Comparison of ENCODE assay signal across 17 cellular contexts in the genomic region with DNA sequence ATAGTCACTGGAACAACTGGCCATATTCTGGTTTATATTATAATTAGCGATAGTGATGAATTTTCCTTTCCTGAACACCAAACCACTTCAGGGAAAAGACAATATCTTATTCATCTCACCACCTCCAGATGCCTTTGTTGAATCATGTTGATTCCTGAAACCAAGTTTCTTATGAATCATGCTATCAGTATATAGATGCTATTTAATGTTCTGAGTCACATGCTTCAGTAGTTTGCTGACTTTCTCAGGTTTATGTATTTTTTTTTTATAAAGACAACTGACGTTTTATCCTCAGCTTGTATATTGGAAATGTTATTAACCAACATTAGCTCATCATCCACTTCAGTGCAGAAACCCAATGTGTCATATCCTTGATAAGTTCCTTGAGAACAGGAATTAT.
DNase-seq lines count a peak whose midpoint lies in the region; ATAC-seq, FAIRE-seq and TF ChIP-seq lines count a peak whose summit lies in the region.
"Had no signal": no experiment of that assay in that cellular context is flagged by ENCODE, and none has a peak within 500 bp of the region (broad histone marks: within the 10 kb centered on the region; RNA-seq: fewer than 3 reads in every experiment).

No MANE protein-coding gene starts in this region.

- ATAC-seq in SK-N-SH treated with all-trans-retinoic acid at 6 μM for 48 hours (peak; percentile 51; the same call in 2 of the 3 replicates), foreskin keratinocyte (peak; percentile 99)
- ATAC-seq: CD8-positive, alpha-beta T cell had no signal

- DNase-seq in M059J (ENCODE audit: low read depth) (peak; percentile 8), foreskin keratinocyte (peak; percentile 85 to 94), urothelium cell line (ENCODE audit: low spot score) (peak; percentile 5), T-helper 9 cell (no peak), NCI-H1436 treated with DMSO at 0.1 percent for 48 hours (lab: John Stamatoyannopoulos, UW) (no peak)
- no peak for DNase-seq in activated naive CD4-positive, alpha-beta T cell treated with anti-CD3 and anti-CD28 coated beads, Interleukin-2, amount 50 U/mL, for 16 hours
- DNase-seq: CD8-positive, alpha-beta T cell; NCI-H146; NCI-H2107; NCI-H345; NCI-H526 treated with DMSO at 0.1 percent for 48 hours; NK-92 treated with Interleukin-12 subunit alpha and Interleukin-12 subunit beta, amount 100 ng/mL, for 24 hours; PC-9; SHP77 had no signal

- no peak for FAIRE-seq in urothelium cell line (lab: Jason Lieb, UNC)
- FAIRE-seq: HTR-8/SVneo had no signal

- no peak for TF ChIP-seq CTCF in foreskin keratinocyte (conservative IDR thresholded peaks at IDR 0.05)

- H3K27me3 ChIP-seq in foreskin keratinocyte: no peaks in the 10 kb centered on the region

- peaks cover 14% of the 10 kb centered on the region for H3K4me1 ChIP-seq in foreskin keratinocyte
- H3K4me1 ChIP-seq: HAP-1 had no signal

- peak overlapping the region; percentile 64 for H3K27ac ChIP-seq in foreskin keratinocyte
- H3K27ac ChIP-seq: PC-9 had no signal

TF ChIP-seq in SK-N-SH treated with all-trans-retinoic acid at 6 μM for 48 hours, 23 proteins besides CTCF, POLR2A, EP300 and RAD21:
- TF ChIP-seq TCF4 (CRISPR knock-in tag; IDR thresholded peaks at IDR 0.05; ENCODE audit: borderline replicate concordance) (0 out of 2 replicates have a peak, but pooled peaks have one; percentile 16), ISL1 (CRISPR knock-in tag; IDR thresholded peaks at IDR 0.05) (peak; percentile 36; the same call in 1 of the 2 replicates)
- TF ChIP-seq, protein P1, sequence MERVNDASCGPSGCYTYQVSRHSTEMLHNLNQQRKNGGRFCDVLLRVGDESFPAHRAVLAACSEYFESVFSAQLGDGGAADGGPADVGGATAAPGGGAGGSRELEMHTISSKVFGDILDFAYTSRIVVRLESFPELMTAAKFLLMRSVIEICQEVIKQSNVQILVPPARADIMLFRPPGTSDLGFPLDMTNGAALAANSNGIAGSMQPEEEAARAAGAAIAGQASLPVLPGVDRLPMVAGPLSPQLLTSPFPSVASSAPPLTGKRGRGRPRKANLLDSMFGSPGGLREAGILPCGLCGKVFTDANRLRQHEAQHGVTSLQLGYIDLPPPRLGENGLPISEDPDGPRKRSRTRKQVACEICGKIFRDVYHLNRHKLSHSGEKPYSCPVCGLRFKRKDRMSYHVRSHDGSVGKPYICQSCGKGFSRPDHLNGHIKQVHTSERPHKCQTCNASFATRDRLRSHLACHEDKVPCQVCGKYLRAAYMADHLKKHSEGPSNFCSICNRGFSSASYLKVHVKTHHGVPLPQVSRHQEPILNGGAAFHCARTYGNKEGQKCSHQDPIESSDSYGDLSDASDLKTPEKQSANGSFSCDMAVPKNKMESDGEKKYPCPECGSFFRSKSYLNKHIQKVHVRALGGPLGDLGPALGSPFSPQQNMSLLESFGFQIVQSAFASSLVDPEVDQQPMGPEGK (CRISPR knock-in tag; IDR thresholded peaks at IDR 0.05; ENCODE audit: borderline replicate concordance): no peak

Comparison
In these comparisons a context has a peak if more than half of its experiments do, and no peak if none do; other contexts are left out.
1. DNase-seq: peak in M059J (single experiment), foreskin keratinocyte (2 of 2) and urothelium cell line (single experiment); none in T-helper 9 cell (single experiment), activated naive CD4-positive, alpha-beta T cell treated with anti-CD3 and anti-CD28 coated beads, Interleukin-2, amount 50 U/mL, for 16 hours (single experiment) and NCI-H1436 treated with DMSO at 0.1 percent for 48 hours (single experiment).